ENCODE assay signal across 26 cellular contexts in the genomic region with DNA sequence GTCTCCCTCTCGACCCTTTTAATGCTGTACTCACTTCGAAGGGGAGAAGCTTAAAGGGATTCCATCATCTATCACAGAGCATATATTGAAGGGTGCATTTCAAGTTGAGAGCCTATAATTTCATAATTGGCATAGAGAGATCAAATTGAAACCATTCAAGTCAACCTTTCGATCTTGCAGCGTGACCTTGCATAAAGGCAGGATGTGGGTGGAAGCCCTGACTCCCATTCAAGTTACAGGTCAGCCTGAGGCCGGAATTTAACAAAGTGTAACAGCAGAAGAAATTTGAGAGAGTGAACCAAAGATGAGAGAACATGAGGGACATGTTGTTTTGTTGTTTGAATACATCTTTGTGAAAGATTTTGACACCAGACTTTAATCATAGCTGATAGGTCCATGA.
"Had no signal": no experiment of that assay in that cellular context is flagged by ENCODE, and none has a peak within 500 bp of the region (broad histone marks: within the 10 kb centered on the region; RNA-seq: fewer than 3 reads in every experiment).

No MANE protein-coding gene starts in this region.

- H3K4me3 ChIP-seq: esophagus squamous epithelium, heart right ventricle, left lung, lower lobe of right lung, neural progenitor cell, testis, transverse colon had no signal

- H3K4me1 Mint-ChIP-seq: activated CD4-positive, alpha-beta T cell treated with anti-CD3 and anti-CD28 coated beads for 36 hours; activated CD8-positive, alpha-beta memory T cell treated with anti-CD3 and anti-CD28 coated beads, Interleukin-2, amount 10 ng/mL, durations not matched to agents 7 days and 5 days; central memory CD8-positive, alpha-beta T cell; natural killer cell; neural progenitor cell had no signal

- H3K27ac ChIP-seq: epithelial cell of prostate, esophagus squamous epithelium, heart right ventricle, left lung, lower lobe of right lung, neural progenitor cell, testis, transverse colon had no signal

- H3K9me3 Mint-ChIP-seq: central memory CD8-positive, alpha-beta T cell; natural killer cell had no signal

- H3K27ac Mint-ChIP-seq: activated CD4-positive, alpha-beta T cell treated with anti-CD3 and anti-CD28 coated beads for 36 hours; activated CD8-positive, alpha-beta memory T cell treated with anti-CD3 and anti-CD28 coated beads, Interleukin-2, amount 10 ng/mL, durations not matched to agents 7 days and 5 days; activated CD8-positive, alpha-beta T cell treated with anti-CD3 and anti-CD28 coated beads, Interleukin-2, amount 10 ng/mL, durations not matched to agents 7 days and 5 days; activated naive CD8-positive, alpha-beta T cell; dendritic cell treated with granulocyte-macrophage colony-stimulating factor and Interleukin-4, amounts not matched to agents 40 ng/mL and 50 ng/mL, for 4 days; natural killer cell; neural progenitor cell had no signal

- H3K9ac ChIP-seq: neural progenitor cell had no signal

- H2AFZ ChIP-seq: neural progenitor cell had no signal

- ATAC-seq: activated CD4-positive, alpha-beta T cell treated with anti-CD3 and anti-CD28 coated beads for 36 hours; activated CD8-positive, alpha-beta memory T cell treated with anti-CD3 and anti-CD28 coated beads, Interleukin-2, amount 10 ng/mL, durations not matched to agents 7 days and 5 days; activated CD8-positive, alpha-beta T cell treated with anti-CD3 and anti-CD28 coated beads, Interleukin-2, amount 10 ng/mL, durations not matched to agents 7 days and 5 days; heart right ventricle; left lung; lower lobe of right lung; natural killer cell; right cardiac atrium had no signal

- H3K4me3 Mint-ChIP-seq: activated CD4-positive, alpha-beta T cell treated with anti-CD3 and anti-CD28 coated beads for 36 hours; activated CD8-positive, alpha-beta memory T cell treated with anti-CD3 and anti-CD28 coated beads, Interleukin-2, amount 10 ng/mL, durations not matched to agents 7 days and 5 days; activated CD8-positive, alpha-beta T cell treated with anti-CD3 and anti-CD28 coated beads, Interleukin-2, amount 10 ng/mL, durations not matched to agents 7 days and 5 days; activated naive CD8-positive, alpha-beta T cell; central memory CD8-positive, alpha-beta T cell; dendritic cell treated with granulocyte-macrophage colony-stimulating factor and Interleukin-4, amounts not matched to agents 40 ng/mL and 50 ng/mL, for 4 days; natural killer cell; neural progenitor cell had no signal

- H3K4me2 ChIP-seq: neural progenitor cell had no signal

- H3K27me3 Mint-ChIP-seq: activated CD8-positive, alpha-beta memory T cell treated with anti-CD3 and anti-CD28 coated beads, Interleukin-2, amount 10 ng/mL, durations not matched to agents 7 days and 5 days; dendritic cell treated with granulocyte-macrophage colony-stimulating factor and Interleukin-4, amounts not matched to agents 40 ng/mL and 50 ng/mL, for 4 days had no signal

- DNase-seq: activated CD4-positive, alpha-beta T cell treated with anti-CD3 and anti-CD28 coated beads for 36 hours; activated CD4-positive, CD25-positive, alpha-beta regulatory T cell; activated CD8-positive, alpha-beta memory T cell treated with anti-CD3 and anti-CD28 coated beads, Interleukin-2, amount 10 ng/mL, durations not matched to agents 7 days and 5 days; activated CD8-positive, alpha-beta T cell treated with anti-CD3 and anti-CD28 coated beads, Interleukin-2, amount 10 ng/mL, durations not matched to agents 7 days and 5 days; activated effector memory CD4-positive, alpha-beta T cell treated with Interleukin-2 at 50 U/mL for 16 hours; activated naive CD4-positive, alpha-beta T cell treated with Interleukin-2 at 50 U/mL for 16 hours; anterior cingulate cortex; esophagus squamous epithelium; foreskin melanocyte; heart right ventricle; kidney glomerular epithelial cell; lower lobe of right lung; mesenchymal stem cell; natural killer cell; posterior cingulate gyrus; right cardiac atrium; stimulated activated CD4-positive, alpha-beta T cell treated with anti-CD3 and anti-CD28 coated beads, Interleukin-2, amount 100 ng/mL, for 48 hours; stimulated activated naive CD4-positive, alpha-beta T cell treated with Interleukin-2 at 50 U/mL for 16 hours; testis; transverse colon had no signal

- H3K4me1 ChIP-seq: esophagus squamous epithelium, heart right ventricle, left lung, lower lobe of right lung, neural progenitor cell, testis, transverse colon had no signal

- H3K36me3 Mint-ChIP-seq: activated CD8-positive, alpha-beta memory T cell treated with anti-CD3 and anti-CD28 coated beads, Interleukin-2, amount 10 ng/mL, durations not matched to agents 7 days and 5 days; natural killer cell; neural progenitor cell had no signal

- H3K27me3 ChIP-seq: esophagus squamous epithelium, left lung, neural progenitor cell, testis, transverse colon had no signal
